In the genomic region with DNA sequence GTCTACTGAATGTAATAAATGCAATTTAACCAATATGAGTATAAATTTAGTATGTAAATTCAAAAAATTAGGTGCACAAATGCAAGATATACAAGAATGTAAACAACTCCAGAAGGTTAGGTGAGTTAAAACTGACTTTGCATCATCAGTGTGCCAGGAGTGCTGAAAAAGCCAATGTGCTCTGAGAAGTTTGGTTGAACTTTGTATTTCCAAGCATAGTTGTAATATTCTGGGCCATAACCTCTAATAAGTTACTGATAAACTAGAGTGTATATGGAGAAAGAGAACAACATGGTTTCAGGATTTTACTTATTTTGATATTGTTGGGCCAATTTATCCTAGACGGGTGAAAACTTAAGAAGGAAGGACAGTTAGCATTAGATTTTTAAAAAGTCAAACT, we compare ENCODE assay signal across 8 cellular contexts.
"Had no signal": no experiment of that assay in that cellular context is flagged by ENCODE, and none has a peak within 500 bp of the region (broad histone marks: within the 10 kb centered on the region; RNA-seq: fewer than 3 reads in every experiment).

No MANE protein-coding gene starts in this region.

- FAIRE-seq: G401.6, GM12878, GM12891, GM12892, GM18507, GM19239 had no signal

- ATAC-seq: GM12878 had no signal

- DNase-seq: GDM1, GF-D8 had no signal

- H3K4me3 ChIP-seq: GM12878 had no signal
